ENCODE assay signal across 18 cellular contexts in the genomic region with DNA sequence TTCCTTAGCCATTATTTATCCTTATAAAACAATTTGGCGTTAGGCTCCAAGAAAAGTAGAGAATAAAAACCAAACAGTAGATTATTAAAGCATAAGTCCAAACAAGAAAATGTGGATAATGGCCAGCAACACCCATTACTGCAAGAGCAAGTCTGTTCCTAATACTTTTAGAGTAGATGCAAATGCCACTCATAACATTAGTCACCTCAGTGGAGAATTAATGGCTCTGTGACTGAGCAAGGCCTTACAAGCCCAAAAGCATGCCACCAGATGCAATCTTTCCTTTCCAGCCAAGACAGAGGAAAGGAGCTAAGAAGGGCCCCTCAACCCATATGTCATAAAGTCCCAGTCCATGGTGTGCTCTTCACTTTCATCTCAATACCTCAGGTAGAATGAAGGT.
DNase-seq lines count a peak whose midpoint lies in the region; ATAC-seq, FAIRE-seq and TF ChIP-seq lines count a peak whose summit lies in the region.
"Had no signal": no experiment of that assay in that cellular context is flagged by ENCODE, and none has a peak within 500 bp of the region (broad histone marks: within the 10 kb centered on the region; RNA-seq: fewer than 3 reads in every experiment).

No MANE protein-coding gene starts in this region.

- H3K27me3 ChIP-seq in bronchial epithelial cell (ENCODE audit: control insufficient read depth, insufficient read depth, low read length), result no peaks in the 10 kb centered on the region
- H3K27me3 ChIP-seq: BLaER1 had no signal

- H3K36me3 Mint-ChIP-seq in stimulated activated memory B cell treated with anti-CD40 and anti-IgM and Interleukin-4, amounts not matched to agents 10 μg/mL and 1 μg/mL and 100 μg/mL, for 72 hours, result no peaks in the 10 kb centered on the region
- H3K36me3 Mint-ChIP-seq: CD14-positive monocyte; CD4-positive, alpha-beta memory T cell had no signal

- H3K27ac Mint-ChIP-seq in stimulated activated memory B cell treated with anti-CD40 and anti-IgM and Interleukin-4, amounts not matched to agents 10 μg/mL and 1 μg/mL and 100 μg/mL, for 72 hours, result no peak overlapping the region
- H3K27ac Mint-ChIP-seq: CD14-positive monocyte, IgD-negative memory B cell had no signal

- TF ChIP-seq CTCF in bronchial epithelial cell (IDR thresholded peaks at IDR 0.05; ENCODE audit: insufficient read depth, low read length, severe bottlenecking) (no peak), fibroblast of mammary gland (conservative IDR thresholded peaks at IDR 0.05; ENCODE audit: control insufficient read depth, insufficient read depth, low read depth, low read length) (no peak)

- FAIRE-seq in bronchial epithelial cell (lab: Jason Lieb, UNC), result no peak
- FAIRE-seq: A549, GM12878, HTR-8/SVneo had no signal

- no peaks in the 10 kb centered on the region for H3K9me3 Mint-ChIP-seq in stimulated activated memory B cell treated with anti-CD40 and anti-IgM and Interleukin-4, amounts not matched to agents 10 μg/mL and 1 μg/mL and 100 μg/mL, for 72 hours
- H3K9me3 Mint-ChIP-seq: CD14-positive monocyte; CD4-positive, alpha-beta memory T cell had no signal

- no peaks in the 10 kb centered on the region for H3K27me3 Mint-ChIP-seq in stimulated activated memory B cell treated with anti-CD40 and anti-IgM and Interleukin-4, amounts not matched to agents 10 μg/mL and 1 μg/mL and 100 μg/mL, for 72 hours
- H3K27me3 Mint-ChIP-seq: CD4-positive, alpha-beta memory T cell; IgD-negative memory B cell had no signal

- no peak overlapping the region for H3K4me3 ChIP-seq in bronchial epithelial cell (ENCODE audit: low read depth, low read length)
- H3K4me3 ChIP-seq in fibroblast of mammary gland (ENCODE audit: control insufficient read depth, low read depth, low read length), result no peak overlapping the region
- H3K4me3 ChIP-seq: A549, BLaER1, GM12878 had no signal

- no peaks in the 10 kb centered on the region for H3K36me3 ChIP-seq in bronchial epithelial cell (ENCODE audit: control insufficient read depth, insufficient read depth, low read length)
- H3K36me3 ChIP-seq: BLaER1 had no signal

- no peak for ATAC-seq in stimulated activated memory B cell treated with anti-CD40 and anti-IgM and Interleukin-4, amounts not matched to agents 10 μg/mL and 1 μg/mL and 100 μg/mL, for 72 hours
- ATAC-seq: A549, GM12878 had no signal

- no peaks in the 10 kb centered on the region for H3K4me1 Mint-ChIP-seq in stimulated activated memory B cell treated with anti-CD40 and anti-IgM and Interleukin-4, amounts not matched to agents 10 μg/mL and 1 μg/mL and 100 μg/mL, for 72 hours
- H3K4me1 Mint-ChIP-seq: CD4-positive, alpha-beta memory T cell; IgD-negative memory B cell had no signal

- DNase-seq in NCI-H526 (lab: John Stamatoyannopoulos, UW) (peak; percentile 51 to 64), NCI-H526 treated with DMSO at 0.1 percent for 48 hours (lab: John Stamatoyannopoulos, UW) (no peak), bronchial epithelial cell (ENCODE audit: low read depth) (peak; percentile 4), fibroblast of mammary gland (ENCODE audit: low read depth) (peak; percentile 5), HuH-7.5 (ENCODE audit: low spot score) (no peak), inferior parietal cortex (ENCODE audit: extremely low spot score) (no peak), SKM-1 (lab: John Stamatoyannopoulos, UW; ENCODE audit: unreplicated experiment) (no peak)
- DNase-seq: CD4-positive, alpha-beta memory T cell; DMS153; DMS79; HCEC 1CT had no signal

- no peak overlapping the region for H3K4me3 Mint-ChIP-seq in stimulated activated memory B cell treated with anti-CD40 and anti-IgM and Interleukin-4, amounts not matched to agents 10 μg/mL and 1 μg/mL and 100 μg/mL, for 72 hours
- H3K4me3 Mint-ChIP-seq: CD14-positive monocyte; CD4-positive, alpha-beta memory T cell; IgD-negative memory B cell had no signal

Comparison
In these comparisons a context has a peak if more than half of its experiments do, and no peak if none do; other contexts are left out.
1. DNase-seq: peak in NCI-H526 (2 of 2), bronchial epithelial cell (single experiment) and fibroblast of mammary gland (single experiment); none in NCI-H526 treated with DMSO at 0.1 percent for 48 hours (single experiment), HuH-7.5 (single experiment), inferior parietal cortex (single experiment) and SKM-1 (single experiment).